In genomic region chr3:53513556-53514190, GRCh38 we compare ENCODE assay signal across 13 cellular contexts. TPM values are rescaled to one million over a fixed set of nuclear protein-coding genes. Genes with fewer than 3 reads are reported as not detected.
A peak's percentile ranks its signal among the peaks of the same experiment; 100 is the strongest.
DNase-seq lines count a peak whose midpoint lies in the region; ATAC-seq, FAIRE-seq and TF ChIP-seq lines count a peak whose summit lies in the region.
"Had no signal": no experiment of that assay in that cellular context is flagged by ENCODE, and none has a peak within 500 bp of the region (broad histone marks: within the 10 kb centered on the region; RNA-seq: fewer than 3 reads in every experiment).

No MANE protein-coding gene starts in this region.

- CTCF ChIA-PET in A549 (lab: Yijun Ruan, JAX) = interaction anchor here (0.5 to 1.1 kb wide), 7 partner anchors 10 to 234 kb away, joined by 3 to 4 read pairs (median 3); no protein-coding TSS in a partner anchor

- H3K9me3 ChIP-seq in A549 (no peaks in the 10 kb centered on the region), endodermal cell (ENCODE audit: control insufficient read depth, low read length) (no peaks in the 10 kb centered on the region), ovary (no peaks in the 10 kb centered on the region)
- H3K9me3 ChIP-seq: suprapubic skin had no signal

- 0 out of 5 replicates have a peak, but pooled peaks of 1 of the 2 experiments have one; percentile 26 for TF ChIP-seq RAD21 in A549 (conservative IDR thresholded peaks at IDR 0.05 in 1 of 2, IDR thresholded peaks at IDR 0.05 in 1 of 2)

- no peaks in the 10 kb centered on the region for H3K36me3 Mint-ChIP-seq in endodermal cell (ENCODE audit: low read depth)
- H3K36me3 Mint-ChIP-seq: activated naive CD8-positive, alpha-beta T cell had no signal

- TF ChIP-seq POLR2A in A549 (IDR thresholded peaks at IDR 0.05; ENCODE audit: low read length) (no peak), GM12892 (IDR thresholded peaks at IDR 0.05; ENCODE audit: low read depth, low read length) (no peak), ovary (IDR thresholded peaks at IDR 0.05) (no peak)

- no peak for FAIRE-seq in A549 (lab: Jason Lieb, UNC)
- FAIRE-seq in GM12892 (lab: Jason Lieb, UNC) = peak; percentile 24

- WGBS in A549 (ENCODE audit: missing lambda C conversion rate) = 81% methylated on average over 7 of the region's 7 CpGs
- 90 to 96% methylated on average over 5 of the region's 7 CpGs for WGBS in endodermal cell (ENCODE audit: insufficient coverage in 1 of 2, insufficient read length in 1 of 2), 2 experiments
- WGBS in ovary, 3 donors = 90 to 92% (median 91%) methylated on average over 7 of the region's 7 CpGs

- H3K4me3 ChIP-seq in A549 (no peak overlapping the region), endodermal cell (ENCODE audit: low read length) (no peak overlapping the region), ovary (no peak overlapping the region)
- H3K4me3 ChIP-seq: suprapubic skin had no signal

- ATAC-seq in A549 = peak in 1 of 2 experiments; percentile 57; a peak in 2 of 6 replicates

- H3K27me3 ChIP-seq in endodermal cell (ENCODE audit: control insufficient read depth, insufficient read depth, low read length, poor library complexity, severe bottlenecking) (no peaks in the 10 kb centered on the region), ovary (no peaks in the 10 kb centered on the region)

- peak in 1 of 2 experiments; percentile 36 for DNase-seq in A549 (ENCODE audit: low read depth in 1 of 2, low spot score in 1 of 2)
- DNase-seq in GM12892 (ENCODE audit: insufficient read length) = no peak
- peak; percentile 11 for DNase-seq in NAMALWA (ENCODE audit: low spot score)
- no peak for DNase-seq in endodermal cell
- DNase-seq in ovary = no peak
- no peak for DNase-seq in hepatic stellate cell (ENCODE audit: low spot score)
- DNase-seq in NCI-H446 treated with DMSO at 0.1 percent for 48 hours (lab: John Stamatoyannopoulos, UW) = no peak
- no peak for DNase-seq in NCI-H748 (lab: John Stamatoyannopoulos, UW; ENCODE audit: unreplicated experiment)
- DNase-seq: CD4-positive, alpha-beta T cell had no signal

- H3K9me3 Mint-ChIP-seq in endodermal cell = no peaks in the 10 kb centered on the region
- H3K9me3 Mint-ChIP-seq: CD4-positive, alpha-beta T cell; nephron had no signal

- H3K9ac ChIP-seq in endodermal cell (ENCODE audit: extremely low read depth, low read length, poor library complexity, severe bottlenecking) = no peak overlapping the region
- H3K9ac ChIP-seq: KMS-11 had no signal

- H3K4me1 Mint-ChIP-seq in endodermal cell = peaks cover 11% of the 10 kb centered on the region

- H3K4me3 Mint-ChIP-seq in endodermal cell = no peak overlapping the region
- H3K4me3 Mint-ChIP-seq: activated naive CD8-positive, alpha-beta T cell; CD4-positive, alpha-beta T cell; nephron had no signal

- H3K36me3 ChIP-seq in endodermal cell (ENCODE audit: control insufficient read depth, insufficient read depth, low read length) (no peaks in the 10 kb centered on the region), ovary (no peaks in the 10 kb centered on the region)
- H3K36me3 ChIP-seq: suprapubic skin had no signal

- no peak overlapping the region for H3K4me2 ChIP-seq in A549
- H3K4me2 ChIP-seq: KMS-11 had no signal

- peak overlapping the region; percentile 87 to 99; a peak in 4 of 6 replicates for H3K27ac ChIP-seq in A549
- no peak overlapping the region for H3K27ac ChIP-seq in endodermal cell (ENCODE audit: low read depth, low read length)
- H3K27ac ChIP-seq in ovary = no peak overlapping the region
- H3K27ac ChIP-seq: KMS-11, suprapubic skin had no signal

- peaks cover 58% of the 10 kb centered on the region for H3K4me1 ChIP-seq in A549
- no peaks in the 10 kb centered on the region for H3K4me1 ChIP-seq in endodermal cell (ENCODE audit: control insufficient read depth, insufficient read depth, low read length)
- H3K4me1 ChIP-seq in ovary (ENCODE audit: insufficient read depth) = no peaks in the 10 kb centered on the region

- H3K27ac Mint-ChIP-seq in endodermal cell = no peak overlapping the region
- H3K27ac Mint-ChIP-seq: activated naive CD8-positive, alpha-beta T cell; CD4-positive, alpha-beta T cell; nephron had no signal

- intact Hi-C loops in ovary (cut with DNase I) = no loop called here

- peak; percentile 36 for TF ChIP-seq CTCF in A549 (IDR thresholded peaks at IDR 0.05)
- TF ChIP-seq CTCF in endodermal cell (conservative IDR thresholded peaks at IDR 0.05) = peak; percentile 67
- TF ChIP-seq CTCF in ovary (IDR thresholded peaks at IDR 0.05) = no peak

- POLR2A ChIA-PET in A549 (lab: Yijun Ruan, JAX) = no interaction called here

- peaks cover 8% of the 10 kb centered on the region for H3K27me3 Mint-ChIP-seq in endodermal cell (ENCODE audit: insufficient read depth)

- no peak for TF ChIP-seq EP300 in A549 (IDR thresholded peaks at IDR 0.05)
- TF ChIP-seq EP300 in ovary (IDR thresholded peaks at IDR 0.05) = no peak

TF ChIP-seq in A549, 52 proteins besides CTCF, POLR2A, EP300 and RAD21:
- no peak for TF ChIP-seq HES2 (IDR thresholded peaks at IDR 0.05)
- no peak for TF ChIP-seq RARB (CRISPR knock-in tag; IDR thresholded peaks at IDR 0.05)
- no peak for TF ChIP-seq MAX (IDR thresholded peaks at IDR 0.05)
- TF ChIP-seq RFX5 (IDR thresholded peaks at IDR 0.05) = no peak
- TF ChIP-seq FOSL2 (IDR thresholded peaks at IDR 0.05) = no peak
- TF ChIP-seq FOSL2 (CRISPR knock-in tag; IDR thresholded peaks at IDR 0.05) = peak; percentile 18; the same call in 1 of the 2 replicates
- no peak for TF ChIP-seq HDAC2 (IDR thresholded peaks at IDR 0.05)
- TF ChIP-seq FOXS1 (CRISPR knock-in tag; IDR thresholded peaks at IDR 0.05) = no peak
- TF ChIP-seq TFCP2L1 (CRISPR knock-in tag; IDR thresholded peaks at IDR 0.05) = no peak
- no peak for TF ChIP-seq ATOH8 (CRISPR knock-in tag; IDR thresholded peaks at IDR 0.05; ENCODE audit: low read depth)
- no peak for TF ChIP-seq MAFK (IDR thresholded peaks at IDR 0.05; ENCODE audit: partially characterized antibody)
- TF ChIP-seq SMC3 (IDR thresholded peaks at IDR 0.05) = 0 out of 3 replicates have a peak, but pooled peaks have one; percentile 23

RNA-seq across cellular contexts. Expression of gene CACNA1D, which starts 19.3 kb away (rescaled TPM):
- polyA plus RNA-seq in A549 (2011; rRNA removed) = 10.7 and 18.2 TPM in 2 replicates
- polyA plus RNA-seq in A549 (2012; cell fraction: cytosol; rRNA removed) = 0.95 and 1.6 TPM in 2 replicates
- 6.6 and 7.6 TPM in 2 replicates for polyA plus RNA-seq in A549 (2012; cell fraction: nucleus; rRNA removed)
- polyA plus RNA-seq in A549 (2017; fragmentation: RNase III; extraction: RNeasy Plus Mini Kit Qiagen cat#74134 plus additional on column Dnase treatment) = 1.1 to 1.5 TPM (median 1.2 TPM) in 3 replicates
- polyA minus RNA-seq in A549 (2011; rRNA and poly(A)+ RNA removed) = 49.9 and 64.1 TPM in 2 replicates
- polyA plus RNA-seq in GM12892 (2012; ENCODE audit: missing spikeins) = 1.2 TPM
- total RNA-seq in endodermal cell = 1 to 10 TPM; 2.2 to 3.8 TPM
- polyA plus RNA-seq in endodermal cell (2013, experiment 1 of 2) = 0.61 TPM
- polyA plus RNA-seq in endodermal cell (2013, experiment 2 of 2) = 0.79 TPM
- 1 to 10 TPM in 6 of 7 donors, under 1 TPM in 1; 0.72 to 9.3 (median 5.3) TPM for total RNA-seq in ovary
- 1 to 10 TPM in 1 of 2 donors, under 1 TPM in 1; 0.23 to 2.2 TPM for polyA plus RNA-seq in ovary
- total RNA-seq: CD4-positive, alpha-beta T cell had no signal

Comparison
In these comparisons a context has a peak if more than half of its experiments do, and no peak if none do; other contexts are left out.
1. H3K27ac ChIP-seq: peak in A549 (2 of 2); none in endodermal cell (single experiment) and ovary (0 of 2).
2. CTCF ChIP-seq: peak in A549 (single experiment) and endodermal cell (single experiment); none in ovary (0 of 3).